Comparison of ENCODE assay signal across 26 cellular contexts in genomic region chr5:61901997-61902396, GRCh38.
"Had no signal": no experiment of that assay in that cellular context is flagged by ENCODE, and none has a peak within 500 bp of the region (broad histone marks: within the 10 kb centered on the region; RNA-seq: fewer than 3 reads in every experiment).

No MANE protein-coding gene starts in this region.

- H3K4me3 ChIP-seq: esophagus squamous epithelium, gastroesophageal sphincter had no signal

- DNase-seq: activated CD4-positive, alpha-beta T cell treated with anti-CD3 and anti-CD28 coated beads for 4 hours; activated CD4-positive, alpha-beta T cell treated with anti-CD3 and anti-CD28 coated beads, Interleukin-2, amount 50 U/mL, for 1 hour; activated CD4-positive, alpha-beta T cell treated with anti-CD3 and anti-CD28 coated beads, Interleukin-2, amount 50 U/mL, for 48 hours; activated CD4-positive, CD25-positive, alpha-beta regulatory T cell; activated CD4-positive, CD25-positive, alpha-beta regulatory T cell treated with anti-CD3 and anti-CD28 coated beads, Interleukin-2, amount 50 U/mL, for 72 hours; activated CD8-positive, alpha-beta memory T cell treated with anti-CD3 and anti-CD28 coated beads for 24 hours; activated CD8-positive, alpha-beta T cell treated with anti-CD3 and anti-CD28 coated beads for 36 hours; activated effector memory CD4-positive, alpha-beta T cell treated with Interleukin-2 at 50 U/mL for 16 hours; activated gamma-delta T cell treated with Interleukin-2 at 50 U/mL for 16 hours; activated naive CD4-positive, alpha-beta T cell treated with anti-CD3 and anti-CD28 coated beads, Interleukin-2, amount 50 U/mL, for 16 hours; activated naive CD4-positive, alpha-beta T cell treated with Interleukin-2 at 50 U/mL for 16 hours; activated T-cell treated with anti-CD3 and anti-CD28 coated beads, Interleukin-2, amount 50 U/mL, for 4 hours; amniotic stem cell; anterior cingulate cortex; brain microvascular endothelial cell; caudate nucleus; cortex of kidney; dermis blood vessel endothelial cell; effector CD4-positive, alpha-beta T cell; effector memory CD8-positive, alpha-beta T cell; erythroblast; esophagus squamous epithelium; foreskin melanocyte; T-helper 2 cell had no signal

- H3K27ac ChIP-seq: brain microvascular endothelial cell, esophagus squamous epithelium, gastroesophageal sphincter had no signal

- H3K27me3 ChIP-seq: brain microvascular endothelial cell, esophagus squamous epithelium, gastroesophageal sphincter had no signal

- H3K9me3 ChIP-seq: esophagus squamous epithelium, gastroesophageal sphincter had no signal

- ATAC-seq: activated CD8-positive, alpha-beta T cell treated with anti-CD3 and anti-CD28 coated beads for 36 hours; activated T-cell treated with anti-CD3 and anti-CD28 coated beads, Interleukin-2, amount 50 U/mL, for 4 hours; activated T-helper 17 cell treated with anti-CD3 and anti-CD28 coated beads, Interleukin-2, amount 50 U/mL, for 72 hours; effector memory CD8-positive, alpha-beta T cell; gastroesophageal sphincter had no signal

- H3K4me1 ChIP-seq: esophagus squamous epithelium had no signal
